1 cellular context compared by ENCODE assay signal in the genomic region with DNA sequence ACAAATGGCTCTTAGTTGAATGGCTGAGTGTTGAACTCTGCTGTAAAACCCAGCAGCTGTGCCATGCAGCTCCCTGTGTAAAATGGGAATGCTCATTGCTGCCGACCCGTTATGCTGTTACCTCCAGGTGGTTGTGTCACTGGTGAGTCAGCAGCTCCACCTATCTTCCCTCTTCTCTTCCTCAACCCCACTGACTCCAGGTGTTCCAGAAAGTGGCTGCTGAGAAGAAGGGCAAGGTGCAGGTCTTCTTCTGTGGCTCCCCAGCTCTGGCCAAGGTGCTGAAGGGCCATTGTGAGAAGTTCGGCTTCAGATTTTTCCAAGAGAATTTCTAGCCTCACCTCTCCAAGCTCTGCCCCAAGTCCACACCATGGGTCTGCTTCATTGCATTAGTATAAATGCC.
TF ChIP-seq lines count a peak whose summit lies in the region.

No MANE protein-coding gene starts in this region.

TF ChIP-seq in GM23338, 12 proteins besides CTCF, POLR2A, EP300 and RAD21 (continued from another document):
- TF ChIP-seq, protein P1, sequence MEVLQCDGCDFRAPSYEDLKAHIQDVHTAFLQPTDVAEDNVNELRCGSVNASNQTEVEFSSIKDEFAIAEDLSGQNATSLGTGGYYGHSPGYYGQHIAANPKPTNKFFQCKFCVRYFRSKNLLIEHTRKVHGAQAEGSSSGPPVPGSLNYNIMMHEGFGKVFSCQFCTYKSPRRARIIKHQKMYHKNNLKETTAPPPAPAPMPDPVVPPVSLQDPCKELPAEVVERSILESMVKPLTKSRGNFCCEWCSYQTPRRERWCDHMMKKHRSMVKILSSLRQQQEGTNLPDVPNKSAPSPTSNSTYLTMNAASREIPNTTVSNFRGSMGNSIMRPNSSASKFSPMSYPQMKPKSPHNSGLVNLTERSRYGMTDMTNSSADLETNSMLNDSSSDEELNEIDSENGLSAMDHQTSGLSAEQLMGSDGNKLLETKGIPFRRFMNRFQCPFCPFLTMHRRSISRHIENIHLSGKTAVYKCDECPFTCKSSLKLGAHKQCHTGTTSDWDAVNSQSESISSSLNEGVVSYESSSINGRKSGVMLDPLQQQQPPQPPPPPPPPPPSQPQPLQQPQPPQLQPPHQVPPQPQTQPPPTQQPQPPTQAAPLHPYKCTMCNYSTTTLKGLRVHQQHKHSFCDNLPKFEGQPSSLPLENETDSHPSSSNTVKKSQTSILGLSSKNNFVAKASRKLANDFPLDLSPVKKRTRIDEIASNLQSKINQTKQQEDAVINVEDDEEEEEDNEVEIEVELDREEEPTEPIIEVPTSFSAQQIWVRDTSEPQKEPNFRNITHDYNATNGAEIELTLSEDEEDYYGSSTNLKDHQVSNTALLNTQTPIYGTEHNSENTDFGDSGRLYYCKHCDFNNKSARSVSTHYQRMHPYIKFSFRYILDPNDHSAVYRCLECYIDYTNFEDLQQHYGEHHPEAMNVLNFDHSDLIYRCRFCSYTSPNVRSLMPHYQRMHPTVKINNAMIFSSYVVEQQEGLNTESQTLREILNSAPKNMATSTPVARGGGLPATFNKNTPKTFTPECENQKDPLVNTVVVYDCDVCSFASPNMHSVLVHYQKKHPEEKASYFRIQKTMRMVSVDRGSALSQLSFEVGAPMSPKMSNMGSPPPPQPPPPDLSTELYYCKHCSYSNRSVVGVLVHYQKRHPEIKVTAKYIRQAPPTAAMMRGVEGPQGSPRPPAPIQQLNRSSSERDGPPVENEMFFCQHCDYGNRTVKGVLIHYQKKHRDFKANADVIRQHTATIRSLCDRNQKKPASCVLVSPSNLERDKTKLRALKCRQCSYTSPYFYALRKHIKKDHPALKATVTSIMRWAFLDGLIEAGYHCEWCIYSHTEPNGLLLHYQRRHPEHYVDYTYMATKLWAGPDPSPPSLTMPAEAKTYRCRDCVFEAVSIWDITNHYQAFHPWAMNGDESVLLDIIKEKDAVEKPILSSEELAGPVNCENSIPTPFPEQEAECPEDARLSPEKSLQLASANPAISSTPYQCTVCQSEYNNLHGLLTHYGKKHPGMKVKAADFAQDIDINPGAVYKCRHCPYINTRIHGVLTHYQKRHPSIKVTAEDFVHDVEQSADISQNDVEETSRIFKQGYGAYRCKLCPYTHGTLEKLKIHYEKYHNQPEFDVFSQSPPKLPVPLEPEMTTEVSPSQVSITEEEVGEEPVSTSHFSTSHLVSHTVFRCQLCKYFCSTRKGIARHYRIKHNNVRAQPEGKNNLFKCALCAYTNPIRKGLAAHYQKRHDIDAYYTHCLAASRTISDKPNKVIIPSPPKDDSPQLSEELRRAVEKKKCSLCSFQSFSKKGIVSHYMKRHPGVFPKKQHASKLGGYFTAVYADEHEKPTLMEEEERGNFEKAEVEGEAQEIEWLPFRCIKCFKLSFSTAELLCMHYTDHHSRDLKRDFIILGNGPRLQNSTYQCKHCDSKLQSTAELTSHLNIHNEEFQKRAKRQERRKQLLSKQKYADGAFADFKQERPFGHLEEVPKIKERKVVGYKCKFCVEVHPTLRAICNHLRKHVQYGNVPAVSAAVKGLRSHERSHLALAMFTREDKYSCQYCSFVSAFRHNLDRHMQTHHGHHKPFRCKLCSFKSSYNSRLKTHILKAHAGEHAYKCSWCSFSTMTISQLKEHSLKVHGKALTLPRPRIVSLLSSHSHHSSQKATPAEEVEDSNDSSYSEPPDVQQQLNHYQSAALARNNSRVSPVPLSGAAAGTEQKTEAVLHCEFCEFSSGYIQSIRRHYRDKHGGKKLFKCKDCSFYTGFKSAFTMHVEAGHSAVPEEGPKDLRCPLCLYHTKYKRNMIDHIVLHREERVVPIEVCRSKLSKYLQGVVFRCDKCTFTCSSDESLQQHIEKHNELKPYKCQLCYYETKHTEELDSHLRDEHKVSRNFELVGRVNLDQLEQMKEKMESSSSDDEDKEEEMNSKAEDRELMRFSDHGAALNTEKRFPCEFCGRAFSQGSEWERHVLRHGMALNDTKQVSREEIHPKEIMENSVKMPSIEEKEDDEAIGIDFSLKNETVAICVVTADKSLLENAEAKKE (CRISPR knock-in tag; IDR thresholded peaks at IDR 0.05), result peak; percentile 84
- no peak for TF ChIP-seq JUNB (IDR thresholded peaks at IDR 0.05; ENCODE audit: unreplicated experiment)
